Comparison of ENCODE assay signal across 14 cellular contexts in genomic region chr6:121794630-121795029, GRCh38.
A peak's percentile ranks its signal among the peaks of the same experiment; 100 is the strongest.
DNase-seq lines count a peak whose midpoint lies in the region; ATAC-seq and TF ChIP-seq lines count a peak whose summit lies in the region.
"Had no signal": no experiment of that assay in that cellular context is flagged by ENCODE, and none has a peak within 500 bp of the region (broad histone marks: within the 10 kb centered on the region; RNA-seq: fewer than 3 reads in every experiment).

No MANE protein-coding gene starts in this region.

- H3K9me3 Mint-ChIP-seq in Calu3 (ENCODE audit: low read depth, unreplicated experiment) (no peaks in the 10 kb centered on the region), chondrocyte (ENCODE audit: low read depth) (peaks cover 15% of the 10 kb centered on the region)

- intact Hi-C loops in Calu3 (cut with micrococcal nuclease; ENCODE audit: unreplicated experiment): no loop called here

- no peaks in the 10 kb centered on the region for H3K36me3 Mint-ChIP-seq in Calu3 (ENCODE audit: insufficient read depth, unreplicated experiment)
- H3K36me3 Mint-ChIP-seq in chondrocyte (ENCODE audit: low read depth): peaks cover 3% of the 10 kb centered on the region

- H3K4me3 Mint-ChIP-seq in Calu3 (ENCODE audit: low read depth, unreplicated experiment): no peak overlapping the region
- no peak overlapping the region for H3K4me3 Mint-ChIP-seq in chondrocyte (ENCODE audit: unreplicated experiment)

- TF ChIP-seq CTCF in Calu3 (IDR thresholded peaks at IDR 0.05; ENCODE audit: unreplicated experiment) (no peak), chondrocyte (IDR thresholded peaks at IDR 0.05) (no peak)

- CTCF ChIA-PET in Calu3 (lab: Charles Lee): no interaction called here

- H3K4me1 Mint-ChIP-seq in Calu3 (ENCODE audit: low read depth, unreplicated experiment): peaks cover 8% of the 10 kb centered on the region
- H3K4me1 Mint-ChIP-seq in chondrocyte (ENCODE audit: low read depth): peaks cover 32% of the 10 kb centered on the region

- H3K27me3 Mint-ChIP-seq in Calu3 (ENCODE audit: unreplicated experiment) (no peaks in the 10 kb centered on the region), chondrocyte (ENCODE audit: low read depth) (no peaks in the 10 kb centered on the region)

- ATAC-seq in HG03457 (IDR thresholded peaks at IDR 0.05; ENCODE audit: unreplicated experiment) (no peak), HG02870 (IDR thresholded peaks at IDR 0.05; ENCODE audit: unreplicated experiment) (no peak), GM21619 (IDR thresholded peaks at IDR 0.05; ENCODE audit: unreplicated experiment) (no peak)

- BruUV-seq in Calu3 (replicated peaks; lab: Mats Ljungman, UMichigan): no TSS peak

- peak overlapping the region; percentile 56 for H3K27ac Mint-ChIP-seq in Calu3 (ENCODE audit: unreplicated experiment)
- H3K27ac Mint-ChIP-seq in chondrocyte (ENCODE audit: unreplicated experiment): peak overlapping the region; percentile 83

- peak; percentile 25 for DNase-seq in Calu3
- peak; percentile 83 for DNase-seq in NCI-H226
- DNase-seq in chondrocyte (ENCODE audit: low spot score): no peak
- peak; percentile 93 for DNase-seq in myocyte (ENCODE audit: low read depth)
- DNase-seq in DMS 273 (lab: John Stamatoyannopoulos, UW; ENCODE audit: unreplicated experiment): no peak
- DNase-seq: activated T-cell treated with anti-CD3 and anti-CD28 coated beads, Interleukin-2, amount 50 U/mL, for 1 hour; DND-41; dorsolateral prefrontal cortex; MV-4-11; NCI-H82; upper lobe of left lung had no signal

Comparison
In these comparisons a context has a peak if more than half of its experiments do, and no peak if none do; other contexts are left out.
1. DNase-seq: peak in Calu3 (single experiment), NCI-H226 (single experiment) and myocyte (single experiment); none in chondrocyte (single experiment) and DMS 273 (single experiment).